ENCODE assay signal across 10 cellular contexts in genomic region chr3:186217820-186218164, GRCh38.
A peak's percentile ranks its signal among the peaks of the same experiment; 100 is the strongest.
DNase-seq lines count a peak whose midpoint lies in the region; ATAC-seq and TF ChIP-seq lines count a peak whose summit lies in the region.
"Had no signal": no experiment of that assay in that cellular context is flagged by ENCODE, and none has a peak within 500 bp of the region (broad histone marks: within the 10 kb centered on the region; RNA-seq: fewer than 3 reads in every experiment).

No MANE protein-coding gene starts in this region.

- H3K27me3 Mint-ChIP-seq in activated CD4-positive, alpha-beta T cell treated with anti-CD3 and anti-CD28 coated beads, Interleukin-2, amount 10 ng/mL, durations not matched to agents 24 days and 14 days, result peaks cover 39% of the 10 kb centered on the region

- no peak overlapping the region for H3K4me3 ChIP-seq in smooth muscle cell
- H3K4me3 ChIP-seq: skin epidermis had no signal

- H3K79me2 ChIP-seq in smooth muscle cell (ENCODE audit: low read depth), result no peaks in the 10 kb centered on the region

- H2AFZ ChIP-seq in smooth muscle cell (ENCODE audit: low read depth), result no peak overlapping the region

- ATAC-seq in HG02642 (IDR thresholded peaks at IDR 0.05; ENCODE audit: poor library complexity, unreplicated experiment), result peak; percentile 74

- H3K27ac Mint-ChIP-seq in activated CD4-positive, alpha-beta T cell treated with anti-CD3 and anti-CD28 coated beads, Interleukin-2, amount 10 ng/mL, durations not matched to agents 24 days and 14 days, result peak overlapping the region; percentile 43

- H3K4me1 Mint-ChIP-seq in activated CD4-positive, alpha-beta T cell treated with anti-CD3 and anti-CD28 coated beads, Interleukin-2, amount 10 ng/mL, durations not matched to agents 24 days and 14 days, result peaks cover 13% of the 10 kb centered on the region

- H3K36me3 Mint-ChIP-seq in activated CD4-positive, alpha-beta T cell treated with anti-CD3 and anti-CD28 coated beads, Interleukin-2, amount 10 ng/mL, durations not matched to agents 24 days and 14 days (ENCODE audit: low read depth), result no peaks in the 10 kb centered on the region

- H3K9me3 Mint-ChIP-seq in activated CD4-positive, alpha-beta T cell treated with anti-CD3 and anti-CD28 coated beads, Interleukin-2, amount 10 ng/mL, durations not matched to agents 24 days and 14 days, result no peaks in the 10 kb centered on the region

- peak overlapping the region; percentile 42 for H3K27ac ChIP-seq in smooth muscle cell (ENCODE audit: low read depth)
- H3K27ac ChIP-seq: skin epidermis had no signal

- H3F3A ChIP-seq in smooth muscle cell (ENCODE audit: low read depth), result no peaks in the 10 kb centered on the region

- intact Hi-C loops in activated CD4-positive, alpha-beta T cell treated with anti-CD3 and anti-CD28 coated beads, Interleukin-2, amount 10 ng/mL, durations not matched to agents 24 days and 14 days (cut with micrococcal nuclease), result no loop called here

- no peaks in the 10 kb centered on the region for H3K9me3 ChIP-seq in smooth muscle cell (replicated peaks; ENCODE audit: low read depth)

- peaks cover 5% of the 10 kb centered on the region for H3K4me1 ChIP-seq in smooth muscle cell (ENCODE audit: low read depth)

- H3K4me3 Mint-ChIP-seq in activated CD4-positive, alpha-beta T cell treated with anti-CD3 and anti-CD28 coated beads, Interleukin-2, amount 10 ng/mL, durations not matched to agents 24 days and 14 days, result no peak overlapping the region

- H3K27me3 ChIP-seq in smooth muscle cell (ENCODE audit: low read depth), result no peaks in the 10 kb centered on the region

- no peaks in the 10 kb centered on the region for H4K20me1 ChIP-seq in smooth muscle cell (ENCODE audit: low read depth)

- no peak for TF ChIP-seq CTCF in smooth muscle cell (IDR thresholded peaks at IDR 0.05; ENCODE audit: borderline replicate concordance, insufficient read depth, poor library complexity, severe bottlenecking)

- H3K9ac ChIP-seq in smooth muscle cell (ENCODE audit: low read depth), result no peak overlapping the region

- no peaks in the 10 kb centered on the region for H3K36me3 ChIP-seq in smooth muscle cell (ENCODE audit: low read depth)

- 27% methylated on average over 1 of the region's 1 CpG for WGBS in smooth muscle cell (ENCODE audit: low lambda C conversion rate)

- peak overlapping the region; percentile 9 for H3K4me2 ChIP-seq in smooth muscle cell

- peak; percentile 62 for DNase-seq in activated CD4-positive, alpha-beta T cell treated with anti-CD3 and anti-CD28 coated beads, Interleukin-2, amount 10 ng/mL, durations not matched to agents 24 days and 14 days
- no peak for DNase-seq in activated CD4-positive, alpha-beta T cell treated with anti-CD3 and anti-CD28 coated beads, Interleukin-2, amount 50 U/mL, for 1 hour
- DNase-seq in NCI-H524 treated with DMSO at 0.1 percent for 48 hours (lab: John Stamatoyannopoulos, UW) (peak; percentile 47), smooth muscle cell (lab: John Stamatoyannopoulos, UW; ENCODE audit: unreplicated experiment) (no peak), OCI-M2 (lab: John Stamatoyannopoulos, UW; ENCODE audit: unreplicated experiment) (no peak), NCI-H446 treated with DMSO at 0.1 percent for 48 hours (lab: John Stamatoyannopoulos, UW) (no peak), islet precursor cell (no peak)
- DNase-seq: Karpas-422 had no signal

Comparison
In these comparisons a context has a peak if more than half of its experiments do, and no peak if none do; other contexts are left out.
1. DNase-seq: peak in activated CD4-positive, alpha-beta T cell treated with anti-CD3 and anti-CD28 coated beads, Interleukin-2, amount 10 ng/mL, durations not matched to agents 24 days and 14 days (single experiment) and NCI-H524 treated with DMSO at 0.1 percent for 48 hours (single experiment); none in activated CD4-positive, alpha-beta T cell treated with anti-CD3 and anti-CD28 coated beads, Interleukin-2, amount 50 U/mL, for 1 hour (single experiment), smooth muscle cell (single experiment), OCI-M2 (single experiment), NCI-H446 treated with DMSO at 0.1 percent for 48 hours (single experiment) and islet precursor cell (single experiment).